ENCODE assay signal across 8 cellular contexts in genomic region chr17:43169561-43170139, GRCh38. TPM values are rescaled to one million over a fixed set of nuclear protein-coding genes. Genes with fewer than 3 reads are reported as not detected.
DNase-seq lines count a peak whose midpoint lies in the region; ATAC-seq and TF ChIP-seq lines count a peak whose summit lies in the region.

No MANE protein-coding gene starts in this region.

- H3K36me3 ChIP-seq in body of pancreas (replicated peaks in 1 of 2; ENCODE audit: insufficient read depth in 1 of 2, low read depth in 2 of 2), result no peaks in the 10 kb centered on the region

- H3K9me3 ChIP-seq in body of pancreas, result no peaks in the 10 kb centered on the region

- TF ChIP-seq CTCF in HFF-Myc (IDR thresholded peaks at IDR 0.05; ENCODE audit: low read depth, low read length, missing control alignments) (no peak), body of pancreas (IDR thresholded peaks at IDR 0.05) (no peak)

- H3K4me3 ChIP-seq in HFF-Myc (replicated peaks; ENCODE audit: low read depth, low read length) (peak overlapping the region; percentile 83), body of pancreas (peak overlapping the region; percentile 83 to 92)

- ATAC-seq in body of pancreas, result peak; percentile 36

- 1 to 3% methylated on average over 23 to 28 of the region's 29 CpGs for WGBS in body of pancreas, 2 donors

- H3K4me1 ChIP-seq in body of pancreas, result peaks cover 32% of the 10 kb centered on the region

- no peaks in the 10 kb centered on the region for H3K27me3 ChIP-seq in body of pancreas

- DNase-seq in activated effector memory CD4-positive, alpha-beta T cell treated with anti-CD3 and anti-CD28 coated beads, Interleukin-2, amount 50 U/mL, for 16 hours, result peak; percentile 65
- no peak for DNase-seq in activated effector memory CD4-positive, alpha-beta T cell treated with Interleukin-2 at 50 U/mL for 16 hours
- no peak for DNase-seq in HFF-Myc (ENCODE audit: extremely low read depth, low read depth)
- DNase-seq in NCI-H2171 (lab: John Stamatoyannopoulos, UW), result peak; percentile 41
- peak in 3 of 4 donors; percentile 54 to 68 (median 57) for DNase-seq in body of pancreas
- DNase-seq in islet precursor cell, result peak; percentile 64
- DNase-seq in stimulated activated CD4-positive, alpha-beta T cell treated with anti-CD3 and anti-CD28 coated beads, Interleukin-4, amount 100 ng/mL, for 1 hour, result peak; percentile 13
- DNase-seq in epidermal melanocyte (ENCODE audit: insufficient read length, low spot score), result no peak

- intact Hi-C loops in body of pancreas (cut with DNase I), result loop anchor here (5.0 kb wide), 1 partner anchor 42 kb away; the partner anchor contains the start of gene BRCA1

- peak overlapping the region; percentile 95 to 99 (median 96) for H3K27ac ChIP-seq in body of pancreas

- TF ChIP-seq POLR2A in body of pancreas (IDR thresholded peaks at IDR 0.05), result no peak

RNA-seq across cellular contexts. Expression of gene NBR1, which starts 1.4 kb away (rescaled TPM):
- total RNA-seq in body of pancreas, result 10 to 100 TPM; 16.2 to 41.0 TPM

RNA-seq across cellular contexts. Expression of gene TMEM106A, which starts 42.0 kb away (rescaled TPM):
- total RNA-seq in body of pancreas, result 1 to 10 TPM; 4.9 to 6.9 TPM

RNA-seq across cellular contexts. Expression of gene BRCA1, which starts 44.5 kb away (rescaled TPM):
- 1 to 10 TPM; 2.6 to 7.6 TPM for total RNA-seq in body of pancreas

RNA-seq across cellular contexts. Expression of gene CCDC200, which starts 58.8 kb away (rescaled TPM):
- total RNA-seq in body of pancreas, result not detected

Comparison
In these comparisons a context has a peak if more than half of its experiments do, and no peak if none do; other contexts are left out.
1. DNase-seq: peak in activated effector memory CD4-positive, alpha-beta T cell treated with anti-CD3 and anti-CD28 coated beads, Interleukin-2, amount 50 U/mL, for 16 hours (single experiment), NCI-H2171 (single experiment), body of pancreas (3 of 4), islet precursor cell (single experiment) and stimulated activated CD4-positive, alpha-beta T cell treated with anti-CD3 and anti-CD28 coated beads, Interleukin-4, amount 100 ng/mL, for 1 hour (single experiment); none in activated effector memory CD4-positive, alpha-beta T cell treated with Interleukin-2 at 50 U/mL for 16 hours (single experiment), HFF-Myc (single experiment) and epidermal melanocyte (single experiment).